In the genomic region with DNA sequence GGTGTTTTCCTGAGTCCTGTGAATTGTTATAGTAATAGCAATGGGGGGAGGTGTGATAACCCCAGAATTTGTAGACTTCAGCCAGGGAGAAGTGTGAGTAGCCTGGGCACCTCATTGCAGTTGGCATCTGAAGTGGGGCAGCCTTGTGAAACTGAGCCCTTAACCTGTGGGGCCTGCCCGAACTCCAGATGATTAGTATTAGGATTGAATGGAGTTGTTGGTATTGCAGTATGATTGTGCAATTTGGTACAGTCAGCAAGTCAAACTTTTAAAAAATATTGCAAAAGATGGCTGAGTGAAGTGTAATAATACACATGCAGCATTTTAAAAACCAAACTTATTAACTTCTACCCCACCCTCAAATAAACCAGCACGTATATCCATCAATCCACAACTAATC, we compare ENCODE assay signal across 14 cellular contexts. TPM values are rescaled to one million over a fixed set of nuclear protein-coding genes. Genes with fewer than 3 reads are reported as not detected.
DNase-seq lines count a peak whose midpoint lies in the region; ATAC-seq and TF ChIP-seq lines count a peak whose summit lies in the region.
"Had no signal": no experiment of that assay in that cellular context is flagged by ENCODE, and none has a peak within 500 bp of the region (broad histone marks: within the 10 kb centered on the region; RNA-seq: fewer than 3 reads in every experiment).

No MANE protein-coding gene starts in this region.

- no peaks in the 10 kb centered on the region for H3K36me3 ChIP-seq in lower lobe of right lung
- H3K36me3 ChIP-seq: prostate gland had no signal

- DNase-seq in AML-193 (lab: John Stamatoyannopoulos, UW) (peak; percentile 64 to 66), LHCN-M2 (ENCODE audit: low read depth) (peak; percentile 41), choroid plexus epithelial cell (ENCODE audit: low read depth) (peak; percentile 70), lower lobe of right lung (peak; percentile 71), cortex of kidney (lab: John Stamatoyannopoulos, UW) (no peak), amygdala (lab: John Stamatoyannopoulos, UW) (no peak)
- DNase-seq in activated effector memory CD4-positive, alpha-beta T cell treated with anti-CD3 and anti-CD28 coated beads, Interleukin-2, amount 50 U/mL, for 16 hours = no peak
- DNase-seq: activated gamma-delta T cell; effector memory CD4-positive, alpha-beta T cell; KG1; kidney; NCI-H774 had no signal

- intact Hi-C loops in lower lobe of right lung (cut with DNase I) = no loop called here

- H3K9me3 ChIP-seq in lower lobe of right lung = peaks cover 8% of the 10 kb centered on the region
- H3K9me3 ChIP-seq: prostate gland had no signal

- peaks cover 47% of the 10 kb centered on the region for H3K4me1 ChIP-seq in lower lobe of right lung
- H3K4me1 ChIP-seq: prostate gland had no signal

- no peak for TF ChIP-seq CTCF in choroid plexus epithelial cell (conservative IDR thresholded peaks at IDR 0.05; ENCODE audit: low read depth, low read length)
- no peak for TF ChIP-seq CTCF in lower lobe of right lung (IDR thresholded peaks at IDR 0.05)

- ATAC-seq in lower lobe of right lung (peak; percentile 95), GM18511 (IDR thresholded peaks at IDR 0.05; ENCODE audit: unreplicated experiment) (no peak)

- no peaks in the 10 kb centered on the region for H3K27me3 ChIP-seq in lower lobe of right lung (ENCODE audit: low read depth)

- H3K4me3 ChIP-seq in choroid plexus epithelial cell (ENCODE audit: low read depth, low read length) (no peak overlapping the region), lower lobe of right lung (no peak overlapping the region)
- H3K4me3 ChIP-seq: prostate gland had no signal

- H3K27ac ChIP-seq in lower lobe of right lung = no peak overlapping the region
- H3K27ac ChIP-seq: prostate gland had no signal

RNA-seq across cellular contexts. Expression of gene RBM33, which starts 9.3 kb away (rescaled TPM):
- total RNA-seq in LHCN-M2 (2014; rRNA removed) (21.9 and 30.8 TPM in 2 replicates), lower lobe of right lung (67.2 TPM)
- 11.8 TPM for polyA plus RNA-seq in LHCN-M2 (2012)

Comparison
In these comparisons a context has a peak if more than half of its experiments do, and no peak if none do; other contexts are left out.
1. DNase-seq: peak in AML-193 (2 of 2), LHCN-M2 (single experiment), choroid plexus epithelial cell (single experiment) and lower lobe of right lung (single experiment); none in cortex of kidney (single experiment), amygdala (0 of 56) and activated effector memory CD4-positive, alpha-beta T cell treated with anti-CD3 and anti-CD28 coated beads, Interleukin-2, amount 50 U/mL, for 16 hours (single experiment).